Comparison of ENCODE assay signal across 33 cellular contexts in the genomic region with DNA sequence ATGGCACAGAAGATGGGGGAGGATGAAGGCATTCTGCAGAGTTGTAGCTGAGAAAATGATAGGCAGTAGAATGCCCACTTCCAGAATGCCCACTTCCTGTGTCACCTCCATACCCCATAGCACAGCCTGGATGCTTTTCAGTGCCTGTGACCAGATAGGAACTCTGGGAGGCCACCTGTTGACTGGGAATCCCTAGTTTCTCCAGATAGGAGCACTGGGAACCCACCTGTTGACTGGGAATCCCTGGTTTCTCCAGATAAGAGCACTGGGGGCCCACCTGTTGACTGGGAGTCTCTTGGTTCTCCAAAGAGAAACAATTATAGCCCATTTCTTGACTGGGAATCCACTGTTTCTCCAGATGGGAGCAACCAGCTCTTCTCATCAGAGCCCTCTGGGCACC. TPM values are rescaled to one million over a fixed set of nuclear protein-coding genes. Genes with fewer than 3 reads are reported as not detected.
DNase-seq lines count a peak whose midpoint lies in the region; TF ChIP-seq lines count a peak whose summit lies in the region.
"Had no signal": no experiment of that assay in that cellular context is flagged by ENCODE, and none has a peak within 500 bp of the region (broad histone marks: within the 10 kb centered on the region; RNA-seq: fewer than 3 reads in every experiment).

No MANE protein-coding gene starts in this region.

- no peaks in the 10 kb centered on the region for H3K79me2 ChIP-seq in Karpas-422 (ENCODE audit: low read length)

- no peaks in the 10 kb centered on the region for H3K9me3 ChIP-seq in HEK293 (ENCODE audit: control insufficient read depth, insufficient read depth, low read depth, low read length)
- peaks cover 7% of the 10 kb centered on the region for H3K9me3 ChIP-seq in Karpas-422 (ENCODE audit: low read length)
- H3K9me3 ChIP-seq: A549, Caco-2 had no signal

- H3K4me2 ChIP-seq in Karpas-422 (ENCODE audit: low read depth, low read length, poor library complexity, severe bottlenecking): no peak overlapping the region
- H3K4me2 ChIP-seq: A549; BLaER1; BLaER1 treated with 17β-estradiol and CSF1 and Interleukin-3, amounts not matched to agents 10 nM and 100 nM had no signal

- H3K4me3 ChIP-seq in HEK293 (ENCODE audit: low read depth, low read length) (no peak overlapping the region), Karpas-422 (ENCODE audit: low read length) (no peak overlapping the region)
- H3K4me3 ChIP-seq: A549; BLaER1; BLaER1 treated with 17β-estradiol and CSF1 and Interleukin-3, amounts not matched to agents 10 nM and 100 nM had no signal

- POLR2A ChIA-PET in HEK293 (lab: Yijun Ruan, JAX): no interaction called here

- no peaks in the 10 kb centered on the region for H3K9me2 ChIP-seq in Karpas-422 (replicated peaks; ENCODE audit: insufficient read depth, low read length)

- no peaks in the 10 kb centered on the region for H3K36me3 ChIP-seq in HEK293 (ENCODE audit: control insufficient read depth in 2 of 2, insufficient read depth in 1 of 2, low read length in 2 of 2)
- no peaks in the 10 kb centered on the region for H3K36me3 ChIP-seq in Karpas-422 (ENCODE audit: insufficient read depth, low read length)
- H3K36me3 ChIP-seq: BE2C, BLaER1 had no signal

- H4K20me1 ChIP-seq in Karpas-422 (ENCODE audit: insufficient read depth, low read depth, low read length): no peaks in the 10 kb centered on the region
- H4K20me1 ChIP-seq: BLaER1; BLaER1 treated with 17β-estradiol and CSF1 and Interleukin-3, amounts not matched to agents 10 nM and 100 nM had no signal

- H3K4me1 ChIP-seq in HEK293 (ENCODE audit: control insufficient read depth, insufficient read depth, low read length) (no peaks in the 10 kb centered on the region), Karpas-422 (ENCODE audit: low read length) (no peaks in the 10 kb centered on the region)
- H3K4me1 ChIP-seq: A549, BE2C, Caco-2 had no signal

- H3K27ac ChIP-seq in HEK293 (ENCODE audit: extremely low read depth, low read depth, low read length): no peak overlapping the region
- no peak overlapping the region for H3K27ac ChIP-seq in Karpas-422 (ENCODE audit: low read length)
- H3K27ac ChIP-seq: 22Rv1; A549; BLaER1; BLaER1 treated with 17β-estradiol and CSF1 and Interleukin-3, amounts not matched to agents 10 nM and 100 nM; C4-2B had no signal

- H3K27me3 ChIP-seq in Karpas-422 (ENCODE audit: low read length): no peaks in the 10 kb centered on the region
- H3K27me3 ChIP-seq: BE2C; BLaER1; BLaER1 treated with 17β-estradiol and CSF1 and Interleukin-3, amounts not matched to agents 10 nM and 100 nM had no signal

- DNase-seq in Karpas-422 (peak; percentile 4), NCI-H146 (lab: John Stamatoyannopoulos, UW) (no peak), HPDE6-E6E7 (ENCODE audit: extremely low spot score) (no peak)
- DNase-seq: 8988T; ACHN; AML-193; BE2C; C1 segment of cervical spinal cord; Caco-2; Calu3; CD4-positive, alpha-beta memory T cell; CD4-positive, alpha-beta T cell; CD4-positive, CD25-positive, alpha-beta regulatory T cell; CD8-positive, alpha-beta memory T cell; CD8-positive, alpha-beta T cell; COR-L47; DMS 273 treated with DMSO at 0.1 percent for 48 hours; DMS153; DMS53; DMS79; DMS79 treated with DMSO at 0.1 percent for 48 hours; DND-41; EL had no signal

- no peak overlapping the region for H2AFZ ChIP-seq in Karpas-422 (ENCODE audit: low read length)

- TF ChIP-seq CTCF in HEK293 (tag by site-specific recombination; IDR thresholded peaks at IDR 0.05): no peak

- no peak overlapping the region for H3K9ac ChIP-seq in Karpas-422 (ENCODE audit: low read length)
- H3K9ac ChIP-seq: BLaER1; BLaER1 treated with 17β-estradiol and CSF1 and Interleukin-3, amounts not matched to agents 10 nM and 100 nM had no signal

- CTCF ChIA-PET in HEK293 (lab: Yijun Ruan, JAX): no interaction called here

TF ChIP-seq in HEK293, 187 proteins besides CTCF, POLR2A, EP300 and RAD21:
- no peak for TF ChIP-seq ZNF701 (tag by site-specific recombination; IDR thresholded peaks at IDR 0.05)
- TF ChIP-seq SCRT1 (tag by site-specific recombination; IDR thresholded peaks at IDR 0.05; ENCODE audit: borderline replicate concordance): peak; percentile 46; the same call in 1 of the 2 replicates
- TF ChIP-seq SCRT2 (tag by site-specific recombination; IDR thresholded peaks at IDR 0.05): peak; percentile 90

RNA-seq across cellular contexts. Expression of a gene that starts 11.6 kb away (rescaled TPM):
- total RNA-seq in Karpas-422 (2014; rRNA removed; shearing (Covaris generic); ENCODE audit: low replicate concordance): not detected in 2 replicates
- total RNA-seq: A172; A673; B cell; Caco-2; Calu3; CD4-positive, alpha-beta memory T cell; CD4-positive, alpha-beta T cell; CD4-positive, CD25-positive, alpha-beta regulatory T cell; CD8-positive, alpha-beta memory T cell; CD8-positive, alpha-beta T cell; Daoy had no signal

RNA-seq across cellular contexts. Expression of a gene that starts 13.4 kb away (rescaled TPM):
- total RNA-seq in Karpas-422 (2014; rRNA removed; shearing (Covaris generic); ENCODE audit: low replicate concordance): not detected in 2 replicates
- total RNA-seq: A172; A673; B cell; Caco-2; Calu3; CD4-positive, alpha-beta memory T cell; CD4-positive, alpha-beta T cell; CD4-positive, CD25-positive, alpha-beta regulatory T cell; CD8-positive, alpha-beta memory T cell; CD8-positive, alpha-beta T cell; Daoy had no signal

RNA-seq across cellular contexts. Expression of a gene that starts 37.9 kb away (rescaled TPM):
- total RNA-seq in Karpas-422 (2014; rRNA removed; shearing (Covaris generic); ENCODE audit: low replicate concordance): not detected in 2 replicates
- total RNA-seq: A172; A673; B cell; Caco-2; Calu3; CD4-positive, alpha-beta memory T cell; CD4-positive, alpha-beta T cell; CD4-positive, CD25-positive, alpha-beta regulatory T cell; CD8-positive, alpha-beta memory T cell; CD8-positive, alpha-beta T cell; Daoy had no signal
